In genomic region chr17:74779948-74780400, GRCh38 we compare ENCODE assay signal across 7 cellular contexts.
DNase-seq lines count a peak whose midpoint lies in the region; ATAC-seq and TF ChIP-seq lines count a peak whose summit lies in the region.

No MANE protein-coding gene starts in this region.

- ATAC-seq in GM21528 (IDR thresholded peaks at IDR 0.05; ENCODE audit: low FRiP score, unreplicated experiment) (peak; percentile 44), HG03196 (IDR thresholded peaks at IDR 0.05; ENCODE audit: unreplicated experiment) (no peak)

- H3K4me2 ChIP-seq in OCI-LY3 (ENCODE audit: low read length), result peak overlapping the region; percentile 42

- H4K20me1 ChIP-seq in OCI-LY3 (ENCODE audit: insufficient read depth, low read length), result no peaks in the 10 kb centered on the region

- 0 out of 2 replicates have a peak overlapping the region, but pooled peaks have one; percentile 26 for H3K27ac ChIP-seq in OCI-LY3 (ENCODE audit: low read length)
- H3K27ac ChIP-seq in neutrophil, result peak overlapping the region; percentile 94

- TF ChIP-seq CTCF in OCI-LY3 (IDR thresholded peaks at IDR 0.05; ENCODE audit: low read depth, low read length) (no peak), neutrophil (IDR thresholded peaks at IDR 0.05) (peak; percentile 67)

- H3K9me3 ChIP-seq in OCI-LY3 (ENCODE audit: insufficient read depth, low read length) (no peaks in the 10 kb centered on the region), neutrophil (no peaks in the 10 kb centered on the region), HAP-1 (no peaks in the 10 kb centered on the region)

- peak; percentile 55 for DNase-seq in activated naive CD4-positive, alpha-beta T cell treated with anti-CD3 and anti-CD28 coated beads, Interleukin-2, amount 50 U/mL, for 16 hours
- DNase-seq in HAP-1 (ENCODE audit: low spot score in 2 of 2) (no peak), RKO (ENCODE audit: low spot score) (no peak)

- H3K36me3 ChIP-seq in OCI-LY3 (replicated peaks; ENCODE audit: low read depth, low read length), result no peaks in the 10 kb centered on the region
- H3K36me3 ChIP-seq in neutrophil, result no peaks in the 10 kb centered on the region
- H3K36me3 ChIP-seq in HAP-1 (replicated peaks), result peaks cover 9% of the 10 kb centered on the region

- no peak overlapping the region for H3K9ac ChIP-seq in OCI-LY3 (ENCODE audit: low read length)

- peaks cover 28% of the 10 kb centered on the region for H3K4me1 ChIP-seq in OCI-LY3 (ENCODE audit: low read length)
- peaks cover 69 to 76% of the 10 kb centered on the region in 2 experiments for H3K4me1 ChIP-seq in neutrophil (ENCODE audit: control insufficient read depth in 1 of 2, insufficient read depth in 1 of 2, low read depth in 1 of 2, low read length in 1 of 2)
- peaks cover 5% of the 10 kb centered on the region for H3K4me1 ChIP-seq in HAP-1

- H3K4me3 ChIP-seq in OCI-LY3 (ENCODE audit: low read length) (no peak overlapping the region), neutrophil (ENCODE audit: low read depth in 1 of 2, low read length in 1 of 2) (peak overlapping the region; percentile 45 to 49), HAP-1 (no peak overlapping the region)

- in situ Hi-C loops in HAP-1 (cut with MboI; ENCODE audit: low sequenced_read_pairs), result loop anchor here (5.0 to 25.0 kb wide), 2 partner anchors 48 to 632 kb away; partner anchors contain the start of gene GRB2

- H3K27me3 ChIP-seq in OCI-LY3 (ENCODE audit: low read depth, low read length) (no peaks in the 10 kb centered on the region), neutrophil (no peaks in the 10 kb centered on the region), HAP-1 (ENCODE audit: low read depth) (no peaks in the 10 kb centered on the region)

- H2AFZ ChIP-seq in OCI-LY3 (ENCODE audit: low read depth, low read length), result no peak overlapping the region

- peaks cover 20% of the 10 kb centered on the region for H3K79me2 ChIP-seq in OCI-LY3 (ENCODE audit: low read length)

Comparison
In these comparisons a context has a peak if more than half of its experiments do, and no peak if none do; other contexts are left out.
1. H3K4me3 ChIP-seq: peak in neutrophil (2 of 2); none in OCI-LY3 (single experiment) and HAP-1 (single experiment).